In genomic region chr5:32475338-32476097, GRCh38 we compare ENCODE assay signal across 19 cellular contexts. TPM values are rescaled to one million over a fixed set of nuclear protein-coding genes. Genes with fewer than 3 reads are reported as not detected.
A peak's percentile ranks its signal among the peaks of the same experiment; 100 is the strongest.
DNase-seq lines count a peak whose midpoint lies in the region; TF ChIP-seq lines count a peak whose summit lies in the region.
"Had no signal": no experiment of that assay in that cellular context is flagged by ENCODE, and none has a peak within 500 bp of the region (broad histone marks: within the 10 kb centered on the region; RNA-seq: fewer than 3 reads in every experiment).

No MANE protein-coding gene starts in this region.

- H2AFZ ChIP-seq in Karpas-422 (ENCODE audit: low read length), result no peak overlapping the region

- no peaks in the 10 kb centered on the region for H4K20me1 ChIP-seq in Karpas-422 (ENCODE audit: insufficient read depth, low read depth, low read length)

- no peaks in the 10 kb centered on the region for H3K79me2 ChIP-seq in Karpas-422 (ENCODE audit: low read length)

- H3K9me2 ChIP-seq in Karpas-422 (replicated peaks; ENCODE audit: insufficient read depth, low read length), result no peaks in the 10 kb centered on the region

- H3K27me3 ChIP-seq in Karpas-422 (ENCODE audit: low read length) (no peaks in the 10 kb centered on the region), dorsolateral prefrontal cortex (no peaks in the 10 kb centered on the region)
- H3K27me3 ChIP-seq: testis had no signal

- intact Hi-C loops in dorsolateral prefrontal cortex (cut with DNase I), result loop anchor here in 1 of 2 donors (10.0 kb wide), 1 partner anchor 241 kb away; no protein-coding TSS in a partner anchor

- no peaks in the 10 kb centered on the region for H3K4me1 ChIP-seq in Karpas-422 (ENCODE audit: low read length)
- H3K4me1 ChIP-seq: testis had no signal

- H3K27ac ChIP-seq in Karpas-422 (ENCODE audit: low read length) (no peak overlapping the region), dorsolateral prefrontal cortex (no peak overlapping the region)
- H3K27ac ChIP-seq: testis had no signal

- no peaks in the 10 kb centered on the region for H3K36me3 ChIP-seq in Karpas-422 (ENCODE audit: insufficient read depth, low read length)

- no peak overlapping the region for H3K4me2 ChIP-seq in Karpas-422 (ENCODE audit: low read depth, low read length, poor library complexity, severe bottlenecking)

- H3K9me3 ChIP-seq in Karpas-422 (ENCODE audit: low read length), result no peaks in the 10 kb centered on the region
- H3K9me3 ChIP-seq: testis had no signal

- DNase-seq in DMS79 (lab: John Stamatoyannopoulos, UW) (peak; percentile 3), LHCN-M2 (ENCODE audit: low read depth) (peak; percentile 7), NCI-H524 treated with DMSO at 0.1 percent for 48 hours (lab: John Stamatoyannopoulos, UW) (peak; percentile 34), medulla oblongata (ENCODE audit: extremely low spot score) (peak; percentile 29), midbrain (lab: John Stamatoyannopoulos, UW) (no peak), 8988T (no peak), Karpas-422 (no peak), dorsolateral prefrontal cortex (no peak)
- DNase-seq: activated CD4-positive, alpha-beta T cell treated with anti-CD3 and anti-CD28 coated beads, Interleukin-2, amount 50 U/mL, for 4 hours; activated naive CD8-positive, alpha-beta T cell treated with anti-CD3 and anti-CD28 coated beads for 36 hours; CD4-positive, alpha-beta memory T cell; cerebellar nuclear complex; erythroblast; foreskin fibroblast; H9; hippocampal formation; IMR-90; NCI-H774; testis had no signal

- TF ChIP-seq CTCF in dorsolateral prefrontal cortex (IDR thresholded peaks at IDR 0.05 in 54 of 56, conservative IDR thresholded peaks at IDR 0.05 in 2 of 56; ENCODE audit: low read depth in 1 of 56, partially characterized antibody in 56 of 56), result no peak

- H3K9ac ChIP-seq in Karpas-422 (ENCODE audit: low read length), result no peak overlapping the region

- H3K4me3 ChIP-seq in Karpas-422 (ENCODE audit: low read length) (no peak overlapping the region), dorsolateral prefrontal cortex (no peak overlapping the region)
- H3K4me3 ChIP-seq: testis had no signal

RNA-seq across cellular contexts. Expression of gene ZFR, which starts 31.0 kb away (rescaled TPM):
- total RNA-seq in LHCN-M2 (2014; rRNA removed) (87.7 and 92.0 TPM in 2 replicates), dorsolateral prefrontal cortex (100 to 1,000 TPM in 80 of 120 experiments, 10 to 100 TPM in 40; 85.2 to 155 (median 104) TPM)
- 30.9 TPM for polyA plus RNA-seq in LHCN-M2 (2012)
- total RNA-seq in Karpas-422 (2014; rRNA removed; shearing (Covaris generic); ENCODE audit: low replicate concordance), result 59.7 and 87.7 TPM in 2 replicates

Comparison
In these comparisons a context has a peak if more than half of its experiments do, and no peak if none do; other contexts are left out.
1. DNase-seq: peak in DMS79 (single experiment), LHCN-M2 (single experiment), NCI-H524 treated with DMSO at 0.1 percent for 48 hours (single experiment) and medulla oblongata (single experiment); none in midbrain (single experiment), 8988T (single experiment), Karpas-422 (single experiment) and dorsolateral prefrontal cortex (0 of 10).